Comparison of ENCODE assay signal across 8 cellular contexts in the genomic region with DNA sequence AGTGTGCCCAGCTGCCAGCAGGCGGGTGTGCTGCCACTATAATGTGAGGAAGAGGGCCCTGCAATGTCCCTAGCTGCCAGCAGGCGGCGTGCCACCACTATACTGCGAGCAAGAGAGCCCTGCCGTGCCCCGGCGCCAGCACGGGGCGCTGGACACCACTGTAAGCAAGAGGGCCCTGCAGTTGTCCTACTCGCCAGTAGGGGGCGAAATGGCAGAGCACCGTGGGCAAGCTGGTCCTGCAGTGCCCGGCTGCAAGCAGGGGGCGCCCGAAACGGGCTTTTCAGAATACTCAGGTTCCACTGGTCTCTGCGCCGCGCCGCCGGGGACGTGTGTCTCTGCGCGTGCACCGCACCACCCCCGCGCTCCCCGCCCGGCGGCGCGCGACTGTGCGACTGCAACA. TPM values are rescaled to one million over a fixed set of nuclear protein-coding genes. Genes with fewer than 3 reads are reported as not detected.
DNase-seq lines count a peak whose midpoint lies in the region; ATAC-seq and TF ChIP-seq lines count a peak whose summit lies in the region.
"Not testable (repeated sequence)": the region's sequence is repeated elsewhere in the genome, so short reads cannot be mapped to it uniquely, and the experiment has no call there.

No MANE protein-coding gene starts in this region.

- TF ChIP-seq CTCF in C4-2B (conservative IDR thresholded peaks at IDR 0.05) (peak; percentile 64), GM13977 (IDR thresholded peaks at IDR 0.05; ENCODE audit: extremely low read depth, insufficient read depth, missing control alignments) (peak; percentile 43), esophagus squamous epithelium (IDR thresholded peaks at IDR 0.05) (peak in 5 of 6 experiments; percentile 14 to 46 (median 17)), lower lobe of right lung (IDR thresholded peaks at IDR 0.05) (peak; percentile 48)

- in situ Hi-C loops in GM13977 (cut with MboI; ENCODE audit: low pct_unique_long_range_greater_than_20kb, low sequenced_read_pairs, unreplicated experiment) = not testable (repeated sequence)

- not testable (repeated sequence) for H3K4me3 ChIP-seq in adipocyte (ENCODE audit: low read length); esophagus squamous epithelium; lower lobe of right lung

- ATAC-seq in lower lobe of right lung = not testable (repeated sequence)

- not testable (repeated sequence) for H3K36me3 ChIP-seq in adipocyte (ENCODE audit: control insufficient read depth, insufficient read depth, low read length, severe bottlenecking); esophagus squamous epithelium; lower lobe of right lung

- not testable (repeated sequence) for H3K27ac ChIP-seq in C4-2B, esophagus squamous epithelium, lower lobe of right lung

- intact Hi-C loops in esophagus squamous epithelium (cut with DNase I); lower lobe of right lung (cut with DNase I): not testable (repeated sequence)

- WGBS in esophagus squamous epithelium, 2 donors = 78 to 87% methylated on average over 13 to 24 of the region's 34 CpGs

- not testable (repeated sequence) for H3K9ac ChIP-seq in adipocyte (ENCODE audit: low read length)

- DNase-seq in GM13977 (ENCODE audit: low spot score); esophagus squamous epithelium (lab: John Stamatoyannopoulos, UW): not testable (repeated sequence)
- peak; percentile 29 for DNase-seq in NCI-H1694 treated with DMSO at 0.1 percent for 48 hours (lab: John Stamatoyannopoulos, UW)
- DNase-seq in T-helper 1 cell = peak in 3 of 5 donors; percentile 15 to 26 (median 17)
- peak; percentile 45 for DNase-seq in adipocyte (ENCODE audit: low read depth)
- DNase-seq in lower lobe of right lung = peak; percentile 87
- peak; percentile 57 for DNase-seq in stimulated activated CD8-positive, alpha-beta memory T cell treated with anti-CD3 and anti-CD28 coated beads, Interleukin-4, amount 100 ng/mL, for 48 hours

- H3K27me3 ChIP-seq in adipocyte (replicated peaks; ENCODE audit: control insufficient read depth, insufficient read depth, low read length); lower lobe of right lung (ENCODE audit: low read depth): not testable (repeated sequence)
- peaks cover 0 to 31% (median 0%) of the 10 kb centered on the region in 4 donors for H3K27me3 ChIP-seq in esophagus squamous epithelium

- H3K4me1 ChIP-seq in adipocyte (ENCODE audit: control insufficient read depth, insufficient read depth, low read length); esophagus squamous epithelium; lower lobe of right lung: not testable (repeated sequence)

- TF ChIP-seq POLR2A in esophagus squamous epithelium (IDR thresholded peaks at IDR 0.05) = not testable (repeated sequence)

- not testable (repeated sequence) for H3K9me3 ChIP-seq in adipocyte (ENCODE audit: control insufficient read depth, low read length); esophagus squamous epithelium; lower lobe of right lung

RNA-seq across cellular contexts. Expression of gene CHAMP1, which starts 38.5 kb away (rescaled TPM):
- 10 to 100 TPM in 1 of 4 donors, 1 to 10 TPM in 3; 7.8 to 16.8 (median 9.8) TPM for total RNA-seq in esophagus squamous epithelium
- total RNA-seq in lower lobe of right lung = 19.3 TPM
